ENCODE assay signal across 1 cellular context in genomic region chr6:137868721-137869631, GRCh38.
TF ChIP-seq lines count a peak whose summit lies in the region.

No MANE protein-coding gene starts in this region.

TF ChIP-seq in GM12878, 131 proteins besides CTCF, POLR2A, EP300 and RAD21 (continues in another document):
- TF ChIP-seq NKRF (conservative IDR thresholded peaks at IDR 0.05): no peak
- peak; percentile 18 for TF ChIP-seq SMAD1 (IDR thresholded peaks at IDR 0.05; ENCODE audit: low read depth, partially characterized antibody)
- TF ChIP-seq TBL1XR1 (IDR thresholded peaks at IDR 0.05; ENCODE audit: low read depth, low read length): 0 out of 2 replicates have a peak, but pooled peaks have one; percentile 7
- TF ChIP-seq FOS (IDR thresholded peaks at IDR 0.05; ENCODE audit: borderline replicate concordance, extremely low read depth, insufficient read length): no peak
- no peak for TF ChIP-seq HCFC1 (IDR thresholded peaks at IDR 0.05; ENCODE audit: low read length)
- peak; percentile 72 for TF ChIP-seq SMARCA5 (IDR thresholded peaks at IDR 0.05)
- no peak for TF ChIP-seq REST (IDR thresholded peaks at IDR 0.05; ENCODE audit: low read depth, low read length)
- no peak for TF ChIP-seq SUZ12 (IDR thresholded peaks at IDR 0.05; ENCODE audit: unreplicated experiment)
- peak; percentile 41; the same call in 1 of the 2 replicates for TF ChIP-seq SMC3 (IDR thresholded peaks at IDR 0.05; ENCODE audit: borderline replicate concordance, low read length)
- TF ChIP-seq ZBTB4 (CRISPR knock-in tag; IDR thresholded peaks at IDR 0.05): no peak
- TF ChIP-seq HDGF (IDR thresholded peaks at IDR 0.05): peak; percentile 96
- no peak for TF ChIP-seq TARDBP (IDR thresholded peaks at IDR 0.05; ENCODE audit: borderline replicate concordance)
- TF ChIP-seq HDAC6 (IDR thresholded peaks at IDR 0.05; ENCODE audit: unreplicated experiment): no peak
- no peak for TF ChIP-seq NR2C2 (IDR thresholded peaks at IDR 0.05; ENCODE audit: borderline replicate concordance, control insufficient read depth, insufficient read length, low read depth)
- TF ChIP-seq RELB (IDR thresholded peaks at IDR 0.05; ENCODE audit: low read depth): peak; percentile 41; the same call in 1 of the 2 replicates
- no peak for TF ChIP-seq ZBTB11 (CRISPR knock-in tag; IDR thresholded peaks at IDR 0.05)
- no peak for TF ChIP-seq NR2C1 (IDR thresholded peaks at IDR 0.05)
- TF ChIP-seq NR2F1 (conservative IDR thresholded peaks at IDR 0.05): no peak
- no peak for TF ChIP-seq SREBF2 (IDR thresholded peaks at IDR 0.05; ENCODE audit: low read length)
- TF ChIP-seq CEBPB (IDR thresholded peaks at IDR 0.05; ENCODE audit: borderline replicate concordance in 1 of 2, low read depth in 2 of 2, low read length in 2 of 2): no peak
- TF ChIP-seq YY1 (IDR thresholded peaks at IDR 0.05; ENCODE audit: low read depth, low read length): no peak
- no peak for TF ChIP-seq GATAD2B (conservative IDR thresholded peaks at IDR 0.05; ENCODE audit: low read depth)
- no peak for TF ChIP-seq RCOR1 (conservative IDR thresholded peaks at IDR 0.05; ENCODE audit: low read depth, low read length)
- TF ChIP-seq CBFB (IDR thresholded peaks at IDR 0.05; ENCODE audit: low read depth): no peak
- TF ChIP-seq RB1 (IDR thresholded peaks at IDR 0.05; ENCODE audit: borderline replicate concordance): no peak
- TF ChIP-seq STAT1 (conservative IDR thresholded peaks at IDR 0.05): no peak
- no peak for TF ChIP-seq MTA3 (IDR thresholded peaks at IDR 0.05; ENCODE audit: borderline replicate concordance, low read length)
- no peak for TF ChIP-seq NRF1 (conservative IDR thresholded peaks at IDR 0.05; ENCODE audit: low read depth, low read length)
- TF ChIP-seq NBN (IDR thresholded peaks at IDR 0.05): peak; percentile 59; the same call in 1 of the 2 replicates
- TF ChIP-seq MEF2A (IDR thresholded peaks at IDR 0.05; ENCODE audit: insufficient read depth, low read depth, low read length): no peak
- TF ChIP-seq E2F8 (IDR thresholded peaks at IDR 0.05; ENCODE audit: low read depth, partially characterized antibody): no peak
- peak; percentile 94 for TF ChIP-seq TCF7 (IDR thresholded peaks at IDR 0.05; ENCODE audit: borderline replicate concordance)
- 0 out of 2 replicates have a peak, but pooled peaks have one; percentile 15 for TF ChIP-seq BACH1 (IDR thresholded peaks at IDR 0.05; ENCODE audit: borderline replicate concordance)
- no peak for TF ChIP-seq HDAC2 (IDR thresholded peaks at IDR 0.05)
- TF ChIP-seq WRNIP1 (IDR thresholded peaks at IDR 0.05; ENCODE audit: borderline replicate concordance, low read depth, low read length): no peak
- no peak for TF ChIP-seq ZNF384 (IDR thresholded peaks at IDR 0.05; ENCODE audit: borderline replicate concordance, low read depth, low read length)
- peak; percentile 30; the same call in 1 of the 2 replicates for TF ChIP-seq LARP7 (IDR thresholded peaks at IDR 0.05)
- no peak for TF ChIP-seq POLR2AphosphoS2 (IDR thresholded peaks at IDR 0.05; ENCODE audit: low read depth, low read length)
- no peak for TF ChIP-seq CEBPZ (IDR thresholded peaks at IDR 0.05; ENCODE audit: low read depth, low read length)
- TF ChIP-seq CHD2 (IDR thresholded peaks at IDR 0.05; ENCODE audit: borderline replicate concordance, low read depth, low read length): no peak
